In the genomic region with DNA sequence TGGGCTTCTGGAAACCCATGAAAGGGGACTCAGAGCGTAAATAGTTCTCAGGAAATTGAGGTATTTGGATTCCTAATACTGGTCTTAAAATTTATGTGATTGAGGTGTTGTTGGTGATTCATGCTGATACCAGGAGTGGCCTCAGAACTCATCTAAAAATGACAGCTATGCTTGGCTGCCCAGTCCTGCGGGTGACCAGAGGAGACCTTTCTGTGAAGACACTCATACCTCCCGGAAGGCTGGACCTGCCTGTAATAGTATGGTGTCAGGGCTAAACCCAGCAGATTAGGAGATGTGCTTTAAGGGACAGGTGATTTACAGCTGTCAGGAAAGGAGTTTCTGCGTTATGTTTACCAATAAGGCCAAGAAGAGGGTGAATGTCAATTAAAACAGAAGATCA, we compare ENCODE assay signal across 29 cellular contexts. TPM values are rescaled to one million over a fixed set of nuclear protein-coding genes. Genes with fewer than 3 reads are reported as not detected.
"Had no signal": no experiment of that assay in that cellular context is flagged by ENCODE, and none has a peak within 500 bp of the region (broad histone marks: within the 10 kb centered on the region; RNA-seq: fewer than 3 reads in every experiment).

No MANE protein-coding gene starts in this region.

- H3K27me3 ChIP-seq: neural progenitor cell, ovary, right lobe of liver, sigmoid colon, thyroid gland, tibial nerve, upper lobe of right lung, uterus had no signal

- H3K4me3 Mint-ChIP-seq: naive thymus-derived CD4-positive, alpha-beta T cell; natural killer cell; nephron; neural progenitor cell; stimulated activated naive B cell treated with anti-CD40 and anti-IgM and Interleukin-4, amounts not matched to agents 10 μg/mL and 1 μg/mL and 100 μg/mL, for 72 hours; stimulated activated naive CD8-positive, alpha-beta T cell treated with anti-CD3 and anti-CD28 coated beads, Interleukin-15, Interleukin-2, amounts not matched to agents 100 ng/mL and 50 ng/mL, for 24 hours; type B pancreatic cell had no signal

- H3K79me2 ChIP-seq: parathyroid adenoma had no signal

- H3K4me3 ChIP-seq: neural progenitor cell, ovary, psoas muscle, right lobe of liver, sigmoid colon, spleen, stomach, thoracic aorta, thyroid gland, tibial nerve, upper lobe of right lung, uterus had no signal

- H3K4me2 ChIP-seq: neural progenitor cell had no signal

- DNase-seq: naive thymus-derived CD4-positive, alpha-beta T cell; natural killer cell; occipital lobe; ovary; posterior cingulate gyrus; psoas muscle; right lobe of liver; sigmoid colon; small intestine; spleen; stimulated activated CD4-positive, alpha-beta T cell treated with anti-CD3 and anti-CD28 coated beads, Interleukin-12 subunit alpha, Interleukin-12 subunit beta, amount 100 ng/mL, for 4 hours; stimulated activated CD4-positive, alpha-beta T cell treated with anti-CD3 and anti-CD28 coated beads, Interleukin-1b, Interleukin-23, amount 100 ng/mL, for 48 hours; stimulated activated CD4-positive, alpha-beta T cell treated with anti-CD3 and anti-CD28 coated beads, Interleukin-4, amount 100 ng/mL, for 1 hour; stimulated activated CD4-positive, alpha-beta T cell treated with anti-CD3 and anti-CD28 coated beads, Interleukin-4, amount 100 ng/mL, for 4 hours; stimulated activated CD8-positive, alpha-beta memory T cell treated with anti-CD3 and anti-CD28 coated beads, Interleukin-4, amount 100 ng/mL, for 48 hours; stimulated activated naive B cell treated with anti-CD40 and anti-IgM and Interleukin-4, amounts not matched to agents 10 μg/mL and 1 μg/mL and 100 μg/mL, for 72 hours; stimulated activated naive CD4-positive, alpha-beta T cell treated with Interleukin-2 at 50 U/mL for 16 hours; stomach; thyroid gland; upper lobe of right lung had no signal

- H3K36me3 Mint-ChIP-seq: stimulated activated naive B cell treated with anti-CD40 and anti-IgM and Interleukin-4, amounts not matched to agents 10 μg/mL and 1 μg/mL and 100 μg/mL, for 72 hours; type B pancreatic cell had no signal

- FAIRE-seq: small intestine had no signal

- H3K27ac Mint-ChIP-seq: naive thymus-derived CD4-positive, alpha-beta T cell; natural killer cell; nephron; neural progenitor cell; progenitor cell of endocrine pancreas; stimulated activated naive B cell treated with anti-CD40 and anti-IgM and Interleukin-4, amounts not matched to agents 10 μg/mL and 1 μg/mL and 100 μg/mL, for 72 hours; stimulated activated naive CD8-positive, alpha-beta T cell treated with anti-CD3 and anti-CD28 coated beads, Interleukin-15, Interleukin-2, amounts not matched to agents 100 ng/mL and 50 ng/mL, for 24 hours; type B pancreatic cell had no signal

- H3K27ac ChIP-seq: neural progenitor cell, ovary, parathyroid adenoma, psoas muscle, right lobe of liver, sigmoid colon, spleen, stomach, thoracic aorta, thyroid gland, tibial nerve, upper lobe of right lung, uterus had no signal

- ATAC-seq: naive thymus-derived CD4-positive, alpha-beta T cell; natural killer cell; psoas muscle; right lobe of liver; stimulated activated naive B cell treated with anti-CD40 and anti-IgM and Interleukin-4, amounts not matched to agents 10 μg/mL and 1 μg/mL and 100 μg/mL, for 72 hours; upper lobe of right lung had no signal

- H3K4me1 ChIP-seq: neural progenitor cell, parathyroid adenoma, psoas muscle, right lobe of liver, sigmoid colon, stomach, thyroid gland, uterus had no signal

- H2AFZ ChIP-seq: neural progenitor cell, parathyroid adenoma had no signal

- H3K36me3 ChIP-seq: ovary, right lobe of liver, sigmoid colon, spleen, stomach, thoracic aorta, thyroid gland, tibial nerve, upper lobe of right lung, uterus had no signal

- H3K4me1 Mint-ChIP-seq: naive thymus-derived CD4-positive, alpha-beta T cell; natural killer cell; neural progenitor cell had no signal

- H3K9me3 ChIP-seq: ovary, right lobe of liver, thyroid gland, upper lobe of right lung, uterus had no signal

- H3K9ac ChIP-seq: neural progenitor cell, parathyroid adenoma had no signal

RNA-seq across cellular contexts. Expression of a gene that starts 29.9 kb away (rescaled TPM):
- polyA plus RNA-seq: naive thymus-derived CD4-positive, alpha-beta T cell had no signal
